ENCODE assay signal across 2 cellular contexts in the genomic region with DNA sequence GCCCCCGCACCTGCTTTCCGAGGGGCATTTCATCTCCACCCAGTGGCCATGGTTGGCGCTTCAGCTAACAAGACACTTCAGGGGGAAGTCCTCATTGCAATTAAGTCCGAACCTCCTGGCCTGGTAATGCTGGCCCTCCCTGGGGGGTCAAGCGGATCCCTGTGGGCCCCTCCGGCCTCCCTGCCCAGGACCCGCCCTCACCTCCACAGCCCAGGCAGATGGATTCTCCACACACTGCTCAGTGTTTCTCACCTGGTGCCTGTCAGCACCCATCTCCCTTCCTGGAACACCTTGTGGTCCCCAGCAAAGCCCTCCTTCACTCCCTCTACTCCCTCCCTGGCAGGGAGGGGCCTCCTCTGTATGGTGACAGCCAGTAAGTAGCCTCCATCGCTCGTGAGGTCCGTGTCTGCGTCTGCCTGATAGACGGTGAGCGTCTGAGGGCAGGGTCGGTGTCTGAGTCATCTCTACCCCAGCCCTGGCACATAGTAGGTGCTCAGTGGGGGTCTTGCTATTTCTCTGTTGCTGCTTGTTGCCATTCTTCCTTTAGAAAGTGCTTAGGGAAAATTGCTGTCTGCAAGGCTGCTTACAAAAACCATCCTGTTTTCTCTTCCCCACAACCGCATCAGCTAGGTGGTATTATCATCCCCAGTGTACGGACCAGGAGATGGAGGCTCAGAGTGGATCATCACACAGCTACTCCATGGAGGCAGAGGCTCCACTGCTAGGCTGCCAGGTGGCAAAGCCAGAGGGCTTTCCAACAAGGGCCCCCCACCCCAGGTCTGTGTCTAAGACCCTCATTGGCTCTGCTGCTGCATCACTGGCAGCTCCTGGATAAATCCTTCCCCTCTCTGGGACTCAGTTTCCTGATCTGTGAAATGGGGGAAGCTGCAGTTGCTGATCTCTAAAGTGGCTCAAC.
TF ChIP-seq lines count a peak whose summit lies in the region.

No MANE protein-coding gene starts in this region.

TF ChIP-seq in A549, 52 proteins besides CTCF, POLR2A, EP300 and RAD21 (continued from another document):
- TF ChIP-seq, protein P1, sequence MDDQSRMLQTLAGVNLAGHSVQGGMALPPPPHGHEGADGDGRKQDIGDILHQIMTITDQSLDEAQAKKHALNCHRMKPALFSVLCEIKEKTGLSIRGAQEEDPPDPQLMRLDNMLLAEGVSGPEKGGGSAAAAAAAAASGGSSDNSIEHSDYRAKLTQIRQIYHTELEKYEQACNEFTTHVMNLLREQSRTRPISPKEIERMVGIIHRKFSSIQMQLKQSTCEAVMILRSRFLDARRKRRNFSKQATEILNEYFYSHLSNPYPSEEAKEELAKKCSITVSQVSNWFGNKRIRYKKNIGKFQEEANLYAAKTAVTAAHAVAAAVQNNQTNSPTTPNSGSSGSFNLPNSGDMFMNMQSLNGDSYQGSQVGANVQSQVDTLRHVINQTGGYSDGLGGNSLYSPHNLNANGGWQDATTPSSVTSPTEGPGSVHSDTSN (IDR thresholded peaks at IDR 0.05): no peak

TF ChIP-seq in GM23338, 12 proteins besides CTCF, POLR2A, EP300 and RAD21 (continued from another document):
- TF ChIP-seq, protein P2, sequence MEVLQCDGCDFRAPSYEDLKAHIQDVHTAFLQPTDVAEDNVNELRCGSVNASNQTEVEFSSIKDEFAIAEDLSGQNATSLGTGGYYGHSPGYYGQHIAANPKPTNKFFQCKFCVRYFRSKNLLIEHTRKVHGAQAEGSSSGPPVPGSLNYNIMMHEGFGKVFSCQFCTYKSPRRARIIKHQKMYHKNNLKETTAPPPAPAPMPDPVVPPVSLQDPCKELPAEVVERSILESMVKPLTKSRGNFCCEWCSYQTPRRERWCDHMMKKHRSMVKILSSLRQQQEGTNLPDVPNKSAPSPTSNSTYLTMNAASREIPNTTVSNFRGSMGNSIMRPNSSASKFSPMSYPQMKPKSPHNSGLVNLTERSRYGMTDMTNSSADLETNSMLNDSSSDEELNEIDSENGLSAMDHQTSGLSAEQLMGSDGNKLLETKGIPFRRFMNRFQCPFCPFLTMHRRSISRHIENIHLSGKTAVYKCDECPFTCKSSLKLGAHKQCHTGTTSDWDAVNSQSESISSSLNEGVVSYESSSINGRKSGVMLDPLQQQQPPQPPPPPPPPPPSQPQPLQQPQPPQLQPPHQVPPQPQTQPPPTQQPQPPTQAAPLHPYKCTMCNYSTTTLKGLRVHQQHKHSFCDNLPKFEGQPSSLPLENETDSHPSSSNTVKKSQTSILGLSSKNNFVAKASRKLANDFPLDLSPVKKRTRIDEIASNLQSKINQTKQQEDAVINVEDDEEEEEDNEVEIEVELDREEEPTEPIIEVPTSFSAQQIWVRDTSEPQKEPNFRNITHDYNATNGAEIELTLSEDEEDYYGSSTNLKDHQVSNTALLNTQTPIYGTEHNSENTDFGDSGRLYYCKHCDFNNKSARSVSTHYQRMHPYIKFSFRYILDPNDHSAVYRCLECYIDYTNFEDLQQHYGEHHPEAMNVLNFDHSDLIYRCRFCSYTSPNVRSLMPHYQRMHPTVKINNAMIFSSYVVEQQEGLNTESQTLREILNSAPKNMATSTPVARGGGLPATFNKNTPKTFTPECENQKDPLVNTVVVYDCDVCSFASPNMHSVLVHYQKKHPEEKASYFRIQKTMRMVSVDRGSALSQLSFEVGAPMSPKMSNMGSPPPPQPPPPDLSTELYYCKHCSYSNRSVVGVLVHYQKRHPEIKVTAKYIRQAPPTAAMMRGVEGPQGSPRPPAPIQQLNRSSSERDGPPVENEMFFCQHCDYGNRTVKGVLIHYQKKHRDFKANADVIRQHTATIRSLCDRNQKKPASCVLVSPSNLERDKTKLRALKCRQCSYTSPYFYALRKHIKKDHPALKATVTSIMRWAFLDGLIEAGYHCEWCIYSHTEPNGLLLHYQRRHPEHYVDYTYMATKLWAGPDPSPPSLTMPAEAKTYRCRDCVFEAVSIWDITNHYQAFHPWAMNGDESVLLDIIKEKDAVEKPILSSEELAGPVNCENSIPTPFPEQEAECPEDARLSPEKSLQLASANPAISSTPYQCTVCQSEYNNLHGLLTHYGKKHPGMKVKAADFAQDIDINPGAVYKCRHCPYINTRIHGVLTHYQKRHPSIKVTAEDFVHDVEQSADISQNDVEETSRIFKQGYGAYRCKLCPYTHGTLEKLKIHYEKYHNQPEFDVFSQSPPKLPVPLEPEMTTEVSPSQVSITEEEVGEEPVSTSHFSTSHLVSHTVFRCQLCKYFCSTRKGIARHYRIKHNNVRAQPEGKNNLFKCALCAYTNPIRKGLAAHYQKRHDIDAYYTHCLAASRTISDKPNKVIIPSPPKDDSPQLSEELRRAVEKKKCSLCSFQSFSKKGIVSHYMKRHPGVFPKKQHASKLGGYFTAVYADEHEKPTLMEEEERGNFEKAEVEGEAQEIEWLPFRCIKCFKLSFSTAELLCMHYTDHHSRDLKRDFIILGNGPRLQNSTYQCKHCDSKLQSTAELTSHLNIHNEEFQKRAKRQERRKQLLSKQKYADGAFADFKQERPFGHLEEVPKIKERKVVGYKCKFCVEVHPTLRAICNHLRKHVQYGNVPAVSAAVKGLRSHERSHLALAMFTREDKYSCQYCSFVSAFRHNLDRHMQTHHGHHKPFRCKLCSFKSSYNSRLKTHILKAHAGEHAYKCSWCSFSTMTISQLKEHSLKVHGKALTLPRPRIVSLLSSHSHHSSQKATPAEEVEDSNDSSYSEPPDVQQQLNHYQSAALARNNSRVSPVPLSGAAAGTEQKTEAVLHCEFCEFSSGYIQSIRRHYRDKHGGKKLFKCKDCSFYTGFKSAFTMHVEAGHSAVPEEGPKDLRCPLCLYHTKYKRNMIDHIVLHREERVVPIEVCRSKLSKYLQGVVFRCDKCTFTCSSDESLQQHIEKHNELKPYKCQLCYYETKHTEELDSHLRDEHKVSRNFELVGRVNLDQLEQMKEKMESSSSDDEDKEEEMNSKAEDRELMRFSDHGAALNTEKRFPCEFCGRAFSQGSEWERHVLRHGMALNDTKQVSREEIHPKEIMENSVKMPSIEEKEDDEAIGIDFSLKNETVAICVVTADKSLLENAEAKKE (CRISPR knock-in tag; IDR thresholded peaks at IDR 0.05): no peak
- no peak for TF ChIP-seq EZH2phosphoT487 (IDR thresholded peaks at IDR 0.05; ENCODE audit: unreplicated experiment)
- TF ChIP-seq, protein P3, sequence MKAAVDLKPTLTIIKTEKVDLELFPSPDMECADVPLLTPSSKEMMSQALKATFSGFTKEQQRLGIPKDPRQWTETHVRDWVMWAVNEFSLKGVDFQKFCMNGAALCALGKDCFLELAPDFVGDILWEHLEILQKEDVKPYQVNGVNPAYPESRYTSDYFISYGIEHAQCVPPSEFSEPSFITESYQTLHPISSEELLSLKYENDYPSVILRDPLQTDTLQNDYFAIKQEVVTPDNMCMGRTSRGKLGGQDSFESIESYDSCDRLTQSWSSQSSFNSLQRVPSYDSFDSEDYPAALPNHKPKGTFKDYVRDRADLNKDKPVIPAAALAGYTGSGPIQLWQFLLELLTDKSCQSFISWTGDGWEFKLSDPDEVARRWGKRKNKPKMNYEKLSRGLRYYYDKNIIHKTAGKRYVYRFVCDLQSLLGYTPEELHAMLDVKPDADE (IDR thresholded peaks at IDR 0.05): no peak
- no peak for TF ChIP-seq EZH2 (IDR thresholded peaks at IDR 0.05; ENCODE audit: low read depth, unreplicated experiment)
- TF ChIP-seq NANOG (IDR thresholded peaks at IDR 0.05; ENCODE audit: borderline replicate concordance): no peak
- TF ChIP-seq, protein P4, sequence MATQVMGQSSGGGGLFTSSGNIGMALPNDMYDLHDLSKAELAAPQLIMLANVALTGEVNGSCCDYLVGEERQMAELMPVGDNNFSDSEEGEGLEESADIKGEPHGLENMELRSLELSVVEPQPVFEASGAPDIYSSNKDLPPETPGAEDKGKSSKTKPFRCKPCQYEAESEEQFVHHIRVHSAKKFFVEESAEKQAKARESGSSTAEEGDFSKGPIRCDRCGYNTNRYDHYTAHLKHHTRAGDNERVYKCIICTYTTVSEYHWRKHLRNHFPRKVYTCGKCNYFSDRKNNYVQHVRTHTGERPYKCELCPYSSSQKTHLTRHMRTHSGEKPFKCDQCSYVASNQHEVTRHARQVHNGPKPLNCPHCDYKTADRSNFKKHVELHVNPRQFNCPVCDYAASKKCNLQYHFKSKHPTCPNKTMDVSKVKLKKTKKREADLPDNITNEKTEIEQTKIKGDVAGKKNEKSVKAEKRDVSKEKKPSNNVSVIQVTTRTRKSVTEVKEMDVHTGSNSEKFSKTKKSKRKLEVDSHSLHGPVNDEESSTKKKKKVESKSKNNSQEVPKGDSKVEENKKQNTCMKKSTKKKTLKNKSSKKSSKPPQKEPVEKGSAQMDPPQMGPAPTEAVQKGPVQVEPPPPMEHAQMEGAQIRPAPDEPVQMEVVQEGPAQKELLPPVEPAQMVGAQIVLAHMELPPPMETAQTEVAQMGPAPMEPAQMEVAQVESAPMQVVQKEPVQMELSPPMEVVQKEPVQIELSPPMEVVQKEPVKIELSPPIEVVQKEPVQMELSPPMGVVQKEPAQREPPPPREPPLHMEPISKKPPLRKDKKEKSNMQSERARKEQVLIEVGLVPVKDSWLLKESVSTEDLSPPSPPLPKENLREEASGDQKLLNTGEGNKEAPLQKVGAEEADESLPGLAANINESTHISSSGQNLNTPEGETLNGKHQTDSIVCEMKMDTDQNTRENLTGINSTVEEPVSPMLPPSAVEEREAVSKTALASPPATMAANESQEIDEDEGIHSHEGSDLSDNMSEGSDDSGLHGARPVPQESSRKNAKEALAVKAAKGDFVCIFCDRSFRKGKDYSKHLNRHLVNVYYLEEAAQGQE (IDR thresholded peaks at IDR 0.05; ENCODE audit: unreplicated experiment): no peak
- TF ChIP-seq STAT1 (IDR thresholded peaks at IDR 0.05; ENCODE audit: unreplicated experiment): no peak
- TF ChIP-seq JUNB (IDR thresholded peaks at IDR 0.05; ENCODE audit: unreplicated experiment): no peak
- TF ChIP-seq ZNF331 (CRISPR knock-in tag; IDR thresholded peaks at IDR 0.05; ENCODE audit: low read depth): no peak
